Comparison of ENCODE assay signal across 15 cellular contexts in genomic region chr13:97631158-97631557, GRCh38.
DNase-seq lines count a peak whose midpoint lies in the region; ATAC-seq lines count a peak whose summit lies in the region.
"Had no signal": no experiment of that assay in that cellular context is flagged by ENCODE, and none has a peak within 500 bp of the region (broad histone marks: within the 10 kb centered on the region; RNA-seq: fewer than 3 reads in every experiment).

No MANE protein-coding gene starts in this region.

- no peak overlapping the region for H3K27ac ChIP-seq in trophoblast cell (ENCODE audit: low read depth, low read length)
- H3K27ac ChIP-seq: SJSA1 had no signal

- no peak overlapping the region for H3K4me2 ChIP-seq in trophoblast cell (ENCODE audit: low read length)

- H4K8ac ChIP-seq in trophoblast cell (ENCODE audit: low read depth, low read length), result no peak overlapping the region

- no peak overlapping the region for H2BK12ac ChIP-seq in trophoblast cell (ENCODE audit: low read length)

- no peaks in the 10 kb centered on the region for H3K79me1 ChIP-seq in trophoblast cell (ENCODE audit: low read length)

- no peak overlapping the region for H3K14ac ChIP-seq in trophoblast cell (ENCODE audit: low read length)

- H2BK5ac ChIP-seq in trophoblast cell (ENCODE audit: low read depth, low read length, poor library complexity), result no peak overlapping the region

- H3K23ac ChIP-seq in trophoblast cell (ENCODE audit: low read length), result no peak overlapping the region

- H3K27me3 ChIP-seq in H7 (ENCODE audit: control insufficient read depth, insufficient read depth, low read length) (no peaks in the 10 kb centered on the region), trophoblast cell (ENCODE audit: insufficient read depth, low read length) (no peaks in the 10 kb centered on the region)
- H3K27me3 ChIP-seq: SJSA1 had no signal

- H3K9me3 ChIP-seq in trophoblast cell (ENCODE audit: insufficient read depth, low read depth, low read length), result peaks cover 3% of the 10 kb centered on the region
- H3K9me3 ChIP-seq: SJSA1 had no signal

- ATAC-seq in GM18499 (IDR thresholded peaks at IDR 0.05; ENCODE audit: insufficient read depth, unreplicated experiment), result peak; percentile 83
- ATAC-seq in GM18519 (IDR thresholded peaks at IDR 0.05; ENCODE audit: low FRiP score, unreplicated experiment), result no peak
- no peak for ATAC-seq in HG02970 (IDR thresholded peaks at IDR 0.05; ENCODE audit: low FRiP score, unreplicated experiment)
- ATAC-seq: activated CD8-positive, alpha-beta T cell treated with anti-CD3 and anti-CD28 coated beads for 36 hours; left colon had no signal

- H3K36me3 ChIP-seq in H7 (replicated peaks; ENCODE audit: control insufficient read depth, insufficient read depth, low read length) (no peaks in the 10 kb centered on the region), trophoblast cell (ENCODE audit: control insufficient read depth in 1 of 2, insufficient read depth in 2 of 2, low read length in 2 of 2) (no peaks in the 10 kb centered on the region)
- H3K36me3 ChIP-seq: SJSA1 had no signal

- DNase-seq in H7 (peak; percentile 32), NAMALWA (ENCODE audit: low spot score) (peak; percentile 27), trophoblast cell (no peak), G401 (ENCODE audit: low spot score) (no peak)
- DNase-seq: activated CD8-positive, alpha-beta T cell treated with anti-CD3 and anti-CD28 coated beads for 36 hours; foreskin melanocyte; Kasumi-1; left colon; NCI-H446 treated with DMSO at 0.1 percent for 48 hours; posterior cingulate gyrus; stimulated activated CD4-positive, alpha-beta T cell treated with anti-CD3 and anti-CD28 coated beads, Interleukin-4, amount 100 ng/mL, for 1 hour had no signal

- no peak overlapping the region for H3K9ac ChIP-seq in trophoblast cell (ENCODE audit: low read length)

- in situ Hi-C loops in G401 (cut with HindIII; ENCODE audit: low sequenced_read_pairs), result no loop called here

- no peak overlapping the region for H2BK120ac ChIP-seq in trophoblast cell (ENCODE audit: insufficient read depth, low read length, poor library complexity)

- H3K4me3 ChIP-seq in H7 (ENCODE audit: insufficient read depth, low read depth, low read length), result no peak overlapping the region
- H3K4me3 ChIP-seq in trophoblast cell (ENCODE audit: low read depth, low read length), result peak overlapping the region; percentile 11
- H3K4me3 ChIP-seq: SJSA1 had no signal

- no peaks in the 10 kb centered on the region for H3K4me1 ChIP-seq in trophoblast cell (ENCODE audit: control insufficient read depth in 1 of 2, insufficient read depth in 2 of 2, low read length in 2 of 2)
- H3K4me1 ChIP-seq: SJSA1 had no signal

- H4K12ac ChIP-seq in trophoblast cell (ENCODE audit: low read depth, low read length), result no peak overlapping the region

- no peak overlapping the region for H3K18ac ChIP-seq in trophoblast cell (ENCODE audit: low read length)

- no peak overlapping the region for H2AK5ac ChIP-seq in trophoblast cell (ENCODE audit: low read length)

- no peak overlapping the region for H4K91ac ChIP-seq in trophoblast cell (ENCODE audit: low read depth, low read length)

- no CpG with 5 or more reads among the region's 3 CpGs for WGBS in trophoblast cell (ENCODE audit: extremely low coverage, insufficient coverage, insufficient read length)

- H2AFZ ChIP-seq in trophoblast cell (ENCODE audit: insufficient read depth, low read length, poor library complexity), result no peak overlapping the region

- no peak overlapping the region for H3K4ac ChIP-seq in trophoblast cell (ENCODE audit: low read depth, low read length)

- no peaks in the 10 kb centered on the region for H3K79me2 ChIP-seq in trophoblast cell (ENCODE audit: control insufficient read depth, insufficient read depth, low read length, poor library complexity)

Comparison
In these comparisons a context has a peak if more than half of its experiments do, and no peak if none do; other contexts are left out.
1. DNase-seq: peak in H7 (single experiment) and NAMALWA (single experiment); none in trophoblast cell (0 of 2) and G401 (single experiment).